24 cellular contexts compared by ENCODE assay signal in genomic region chr17:38740016-38740415, GRCh38.
"Had no signal": no experiment of that assay in that cellular context is flagged by ENCODE, and none has a peak within 500 bp of the region (broad histone marks: within the 10 kb centered on the region; RNA-seq: fewer than 3 reads in every experiment).

No MANE protein-coding gene starts in this region.

- ATAC-seq: naive thymus-derived CD4-positive, alpha-beta T cell; natural killer cell; psoas muscle; right lobe of liver; stimulated activated effector memory CD8-positive, alpha-beta T cell treated with anti-CD3 and anti-CD28 coated beads, Interleukin-12 subunit alpha, Interleukin-12 subunit beta, amount 100 ng/mL, for 72 hours; stimulated activated naive B cell treated with anti-CD40 and anti-IgM and Interleukin-4, amounts not matched to agents 10 μg/mL and 1 μg/mL and 100 μg/mL, for 72 hours had no signal

- H3K4me2 ChIP-seq: neural progenitor cell had no signal

- DNase-seq: naive thymus-derived CD4-positive, alpha-beta T cell; natural killer cell; nucleus accumbens; psoas muscle; right lobe of liver; sigmoid colon; stimulated activated CD4-positive, alpha-beta T cell treated with anti-CD3 and anti-CD28 coated beads, Interleukin-15, amount 100 ng/mL, for 24 hours; stimulated activated CD4-positive, alpha-beta T cell treated with anti-CD3 and anti-CD28 coated beads, Interleukin-2, amount 100 ng/mL, for 24 hours; stimulated activated CD4-positive, alpha-beta T cell treated with anti-CD3 and anti-CD28 coated beads, Interleukin-2, amount 100 ng/mL, for 48 hours; stimulated activated CD4-positive, alpha-beta T cell treated with anti-CD3 and anti-CD28 coated beads, Interleukin-4, amount 100 ng/mL, for 24 hours; stimulated activated naive B cell treated with anti-CD40 and anti-IgM and Interleukin-4, amounts not matched to agents 10 μg/mL and 1 μg/mL and 100 μg/mL, for 72 hours; stimulated activated naive CD4-positive, alpha-beta T cell treated with Interleukin-2 at 50 U/mL for 16 hours; stomach; thyroid gland; trophoblast cell; upper lobe of left lung had no signal

- H3K4me3 ChIP-seq: neural progenitor cell, ovary, psoas muscle, right lobe of liver, sigmoid colon, stomach, thoracic aorta, thyroid gland, tibial nerve, upper lobe of left lung, vagina had no signal

- H3K36me3 ChIP-seq: neural progenitor cell, neutrophil, ovary, right lobe of liver had no signal

- H3K27ac ChIP-seq: neural progenitor cell, neutrophil, ovary, parathyroid adenoma, psoas muscle, right lobe of liver, thoracic aorta, upper lobe of left lung, vagina had no signal

- H3K27me3 ChIP-seq: neural progenitor cell, ovary, right lobe of liver, sigmoid colon, stomach, thyroid gland, tibial nerve, upper lobe of left lung, vagina had no signal

- H2AFZ ChIP-seq: neural progenitor cell, parathyroid adenoma had no signal

- H3K9me3 ChIP-seq: neutrophil, ovary, psoas muscle, right lobe of liver, sigmoid colon, stomach, thoracic aorta, thyroid gland, tibial nerve, upper lobe of left lung, vagina had no signal

- H3K9ac ChIP-seq: neural progenitor cell, parathyroid adenoma had no signal
